Comparison of ENCODE assay signal across 25 cellular contexts in genomic region chr3:191210032-191210431, GRCh38. TPM values are rescaled to one million over a fixed set of nuclear protein-coding genes. Genes with fewer than 3 reads are reported as not detected.
"Had no signal": no experiment of that assay in that cellular context is flagged by ENCODE, and none has a peak within 500 bp of the region (broad histone marks: within the 10 kb centered on the region; RNA-seq: fewer than 3 reads in every experiment).

No MANE protein-coding gene starts in this region.

- H3K27me3 ChIP-seq: MG63, Peyer's patch, SJCRH30 had no signal

- H3K9me3 Mint-ChIP-seq: T-helper 1 cell treated with Interleukin-12 subunit alpha and Interleukin-12 subunit beta and Interleukin-4 antibody, amounts not matched to agents 30 μg/mL and 1 μg/mL, for 36 hours had no signal

- FAIRE-seq: HTR-8/SVneo had no signal

- H3K9me3 ChIP-seq: MG63, Peyer's patch, SJCRH30 had no signal

- H3K27ac ChIP-seq: HL-60, Peyer's patch, SJCRH30, SK-N-MC had no signal

- H3K27ac Mint-ChIP-seq: T-helper 1 cell treated with Interleukin-12 subunit alpha and Interleukin-12 subunit beta and Interleukin-4 antibody, amounts not matched to agents 30 μg/mL and 1 μg/mL, for 36 hours had no signal

- H3K4me3 ChIP-seq: MG63, Peyer's patch, SJCRH30, SK-N-MC had no signal

- DNase-seq: Karpas-422, KG1, MG63, NCI-H1092 treated with DMSO at 0.1 percent for 48 hours, NCI-H1436, NCI-H187, NCI-H2029, NCI-H2081 treated with DMSO at 0.1 percent for 48 hours, NCI-H2171, NCI-H226, NCI-H446, NCI-H510A, NCI-H524 treated with DMSO at 0.1 percent for 48 hours, NCI-H69, NCI-H774, PC-3, Peyer's patch, SHP77 treated with DMSO at 0.1 percent for 48 hours, SJCRH30 had no signal

- ATAC-seq: PC-3, Right ventricle myocardium inferior had no signal

- H3K4me1 ChIP-seq: Peyer's patch, SJCRH30 had no signal

- H3K36me3 ChIP-seq: MG63, Peyer's patch, SJCRH30 had no signal

- H3K4me3 Mint-ChIP-seq: T-helper 1 cell treated with Interleukin-12 subunit alpha and Interleukin-12 subunit beta and Interleukin-4 antibody, amounts not matched to agents 30 μg/mL and 1 μg/mL, for 36 hours had no signal

RNA-seq across cellular contexts. Expression of gene OSTN, which starts 11.0 kb away (rescaled TPM):
- total RNA-seq: Peyer's patch, RPMI7951, SJCRH30 had no signal
